1 cellular context compared by ENCODE assay signal in the genomic region with DNA sequence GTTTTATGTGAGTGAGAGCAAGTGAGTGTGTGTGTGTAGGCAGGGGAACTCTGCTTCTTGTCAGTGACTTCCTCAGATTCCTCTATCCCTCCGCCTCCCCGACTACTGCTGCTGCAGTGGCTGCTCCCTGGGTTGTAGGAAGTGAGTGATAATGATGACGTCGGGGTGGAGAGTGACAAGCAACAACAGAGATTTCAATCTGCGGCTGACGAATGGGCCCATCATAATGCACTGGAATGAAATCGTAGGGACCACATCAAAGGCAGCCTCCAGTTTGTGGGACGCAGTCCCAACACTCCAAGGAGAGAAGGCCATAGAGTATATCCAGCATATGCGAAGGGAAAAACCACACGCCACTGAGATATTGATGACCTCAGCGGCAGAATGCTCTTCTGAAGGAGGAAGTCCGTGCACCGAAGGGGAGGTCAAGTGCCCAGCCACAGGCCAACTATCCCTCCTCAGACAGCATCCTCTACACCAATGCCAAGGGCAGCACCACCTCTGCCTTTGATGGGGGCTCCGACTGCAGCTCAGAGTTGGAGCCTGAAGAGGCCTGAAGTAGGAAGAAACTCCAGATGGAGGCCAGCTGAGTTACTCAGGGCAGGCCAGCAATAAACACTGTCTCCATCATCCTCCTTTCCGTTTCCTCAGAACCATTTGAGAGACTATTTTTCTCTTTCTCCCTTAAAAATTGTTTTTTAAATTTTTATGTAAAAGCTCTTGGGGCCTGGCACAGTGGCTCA.
TF ChIP-seq lines count a peak whose summit lies in the region.

No MANE protein-coding gene starts in this region.

TF ChIP-seq in K562, 482 proteins besides CTCF, POLR2A, EP300 and RAD21 (continued from another document and continues in another):
- TF ChIP-seq DPF2 (IDR thresholded peaks at IDR 0.05) (peak; percentile 78), JUND (IDR thresholded peaks at IDR 0.05; ENCODE audit: borderline replicate concordance, low read depth, low read length) (peak; percentile 86), JUND (tag; IDR thresholded peaks at IDR 0.05; ENCODE audit: borderline replicate concordance, low read depth, low read length) (peak; percentile 91), HDAC1 (IDR thresholded peaks at IDR 0.05) (peak in 1 of 2 experiments; percentile 87; a peak in 2 of 4 replicates), SMARCB1 (IDR thresholded peaks at IDR 0.05; ENCODE audit: insufficient read length, low read depth) (no peak), CTBP1 (IDR thresholded peaks at IDR 0.05; ENCODE audit: borderline replicate concordance) (peak; percentile 96; the same call in 1 of the 2 replicates), ILF3 (IDR thresholded peaks at IDR 0.05; ENCODE audit: borderline replicate concordance) (no peak), MTA1 (IDR thresholded peaks at IDR 0.05; ENCODE audit: borderline replicate concordance) (peak; percentile 85; the same call in 1 of the 2 replicates), CCNT2 (IDR thresholded peaks at IDR 0.05; ENCODE audit: borderline replicate concordance, extremely low read depth, insufficient read length, low read depth, low read length) (peak; percentile 35), ZNF408 (CRISPR knock-in tag; IDR thresholded peaks at IDR 0.05; ENCODE audit: low read depth) (no peak), GATAD2A (IDR thresholded peaks at IDR 0.05) (no peak), ZNF445 (CRISPR knock-in tag; IDR thresholded peaks at IDR 0.05; ENCODE audit: low read depth) (no peak), ZKSCAN3 (CRISPR knock-in tag; IDR thresholded peaks at IDR 0.05) (no peak), SMC3 (conservative IDR thresholded peaks at IDR 0.05; ENCODE audit: insufficient read depth, low read depth, low read length) (0 out of 2 replicates have a peak, but pooled peaks have one; percentile 7), SMAD3 (CRISPR knock-in tag; conservative IDR thresholded peaks at IDR 0.05) (peak; percentile 77; the same call in 1 of the 2 replicates), ZBED1 (IDR thresholded peaks at IDR 0.05) (peak; percentile 66; the same call in 1 of the 2 replicates), ARID1B (IDR thresholded peaks at IDR 0.05) (peak; percentile 63), CHD4 (IDR thresholded peaks at IDR 0.05; ENCODE audit: insufficient read depth, insufficient replicate concordance, low read depth, low read length, poor library complexity, severe bottlenecking) (no peak), ZNF239 (CRISPR knock-in tag; IDR thresholded peaks at IDR 0.05) (peak; percentile 54), KHSRP (IDR thresholded peaks at IDR 0.05) (peak; percentile 41; the same call in 1 of the 2 replicates), MEIS2 (IDR thresholded peaks at IDR 0.05; ENCODE audit: partially characterized antibody) (peak; percentile 98), MAZ (CRISPR knock-in tag; conservative IDR thresholded peaks at IDR 0.05 in 1 of 2, IDR thresholded peaks at IDR 0.05 in 1 of 2) (0 out of 4 replicates have a peak, but pooled peaks of 1 of the 2 experiments have one; percentile 51), C11orf30 (IDR thresholded peaks at IDR 0.05; ENCODE audit: low read depth) (peak; percentile 41; the same call in 1 of the 2 replicates), MTA2 (IDR thresholded peaks at IDR 0.05; ENCODE audit: low read depth) (no peak), NCOR1 (IDR thresholded peaks at IDR 0.05) (peak; percentile 14; the same call in 1 of the 2 replicates), E2F3 (CRISPR knock-in tag; IDR thresholded peaks at IDR 0.05) (0 out of 2 replicates have a peak, but pooled peaks have one; percentile 27), POLR2AphosphoS5 (IDR thresholded peaks at IDR 0.05; ENCODE audit: control insufficient read depth, insufficient read depth, low read depth, low read length) (peak; percentile 50; the same call in 1 of the 2 replicates), SNRNP70 (optimal IDR thresholded peaks at IDR 0.05; ENCODE audit: low read depth, low read length) (no peak), NR3C1 (CRISPR knock-in tag; IDR thresholded peaks at IDR 0.05) (no peak), ZFP36 (IDR thresholded peaks at IDR 0.05; ENCODE audit: low read depth, low read length, partially characterized antibody) (peak; percentile 38), ZNF589 (CRISPR knock-in tag; IDR thresholded peaks at IDR 0.05; ENCODE audit: low read depth) (peak; percentile 67), U2AF1 (optimal IDR thresholded peaks at IDR 0.05; ENCODE audit: low read depth, low read length) (no peak), ATF1 (CRISPR knock-in tag; IDR thresholded peaks at IDR 0.05) (no peak), ATF1 (tag; IDR thresholded peaks at IDR 0.05) (peak; percentile 97), TCF7L2 (IDR thresholded peaks at IDR 0.05; ENCODE audit: low read depth, low read length) (peak; percentile 92)
- TF ChIP-seq, protein P1, sequence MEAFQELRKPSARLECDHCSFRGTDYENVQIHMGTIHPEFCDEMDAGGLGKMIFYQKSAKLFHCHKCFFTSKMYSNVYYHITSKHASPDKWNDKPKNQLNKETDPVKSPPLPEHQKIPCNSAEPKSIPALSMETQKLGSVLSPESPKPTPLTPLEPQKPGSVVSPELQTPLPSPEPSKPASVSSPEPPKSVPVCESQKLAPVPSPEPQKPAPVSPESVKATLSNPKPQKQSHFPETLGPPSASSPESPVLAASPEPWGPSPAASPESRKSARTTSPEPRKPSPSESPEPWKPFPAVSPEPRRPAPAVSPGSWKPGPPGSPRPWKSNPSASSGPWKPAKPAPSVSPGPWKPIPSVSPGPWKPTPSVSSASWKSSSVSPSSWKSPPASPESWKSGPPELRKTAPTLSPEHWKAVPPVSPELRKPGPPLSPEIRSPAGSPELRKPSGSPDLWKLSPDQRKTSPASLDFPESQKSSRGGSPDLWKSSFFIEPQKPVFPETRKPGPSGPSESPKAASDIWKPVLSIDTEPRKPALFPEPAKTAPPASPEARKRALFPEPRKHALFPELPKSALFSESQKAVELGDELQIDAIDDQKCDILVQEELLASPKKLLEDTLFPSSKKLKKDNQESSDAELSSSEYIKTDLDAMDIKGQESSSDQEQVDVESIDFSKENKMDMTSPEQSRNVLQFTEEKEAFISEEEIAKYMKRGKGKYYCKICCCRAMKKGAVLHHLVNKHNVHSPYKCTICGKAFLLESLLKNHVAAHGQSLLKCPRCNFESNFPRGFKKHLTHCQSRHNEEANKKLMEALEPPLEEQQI (IDR thresholded peaks at IDR 0.05): no peak
- TF ChIP-seq, protein P2, sequence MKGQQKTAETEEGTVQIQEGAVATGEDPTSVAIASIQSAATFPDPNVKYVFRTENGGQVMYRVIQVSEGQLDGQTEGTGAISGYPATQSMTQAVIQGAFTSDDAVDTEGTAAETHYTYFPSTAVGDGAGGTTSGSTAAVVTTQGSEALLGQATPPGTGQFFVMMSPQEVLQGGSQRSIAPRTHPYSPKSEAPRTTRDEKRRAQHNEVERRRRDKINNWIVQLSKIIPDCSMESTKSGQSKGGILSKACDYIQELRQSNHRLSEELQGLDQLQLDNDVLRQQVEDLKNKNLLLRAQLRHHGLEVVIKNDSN (CRISPR knock-in tag; IDR thresholded peaks at IDR 0.05): peak; percentile 49; the same call in 1 of the 2 replicates
- TF ChIP-seq, protein P3, sequence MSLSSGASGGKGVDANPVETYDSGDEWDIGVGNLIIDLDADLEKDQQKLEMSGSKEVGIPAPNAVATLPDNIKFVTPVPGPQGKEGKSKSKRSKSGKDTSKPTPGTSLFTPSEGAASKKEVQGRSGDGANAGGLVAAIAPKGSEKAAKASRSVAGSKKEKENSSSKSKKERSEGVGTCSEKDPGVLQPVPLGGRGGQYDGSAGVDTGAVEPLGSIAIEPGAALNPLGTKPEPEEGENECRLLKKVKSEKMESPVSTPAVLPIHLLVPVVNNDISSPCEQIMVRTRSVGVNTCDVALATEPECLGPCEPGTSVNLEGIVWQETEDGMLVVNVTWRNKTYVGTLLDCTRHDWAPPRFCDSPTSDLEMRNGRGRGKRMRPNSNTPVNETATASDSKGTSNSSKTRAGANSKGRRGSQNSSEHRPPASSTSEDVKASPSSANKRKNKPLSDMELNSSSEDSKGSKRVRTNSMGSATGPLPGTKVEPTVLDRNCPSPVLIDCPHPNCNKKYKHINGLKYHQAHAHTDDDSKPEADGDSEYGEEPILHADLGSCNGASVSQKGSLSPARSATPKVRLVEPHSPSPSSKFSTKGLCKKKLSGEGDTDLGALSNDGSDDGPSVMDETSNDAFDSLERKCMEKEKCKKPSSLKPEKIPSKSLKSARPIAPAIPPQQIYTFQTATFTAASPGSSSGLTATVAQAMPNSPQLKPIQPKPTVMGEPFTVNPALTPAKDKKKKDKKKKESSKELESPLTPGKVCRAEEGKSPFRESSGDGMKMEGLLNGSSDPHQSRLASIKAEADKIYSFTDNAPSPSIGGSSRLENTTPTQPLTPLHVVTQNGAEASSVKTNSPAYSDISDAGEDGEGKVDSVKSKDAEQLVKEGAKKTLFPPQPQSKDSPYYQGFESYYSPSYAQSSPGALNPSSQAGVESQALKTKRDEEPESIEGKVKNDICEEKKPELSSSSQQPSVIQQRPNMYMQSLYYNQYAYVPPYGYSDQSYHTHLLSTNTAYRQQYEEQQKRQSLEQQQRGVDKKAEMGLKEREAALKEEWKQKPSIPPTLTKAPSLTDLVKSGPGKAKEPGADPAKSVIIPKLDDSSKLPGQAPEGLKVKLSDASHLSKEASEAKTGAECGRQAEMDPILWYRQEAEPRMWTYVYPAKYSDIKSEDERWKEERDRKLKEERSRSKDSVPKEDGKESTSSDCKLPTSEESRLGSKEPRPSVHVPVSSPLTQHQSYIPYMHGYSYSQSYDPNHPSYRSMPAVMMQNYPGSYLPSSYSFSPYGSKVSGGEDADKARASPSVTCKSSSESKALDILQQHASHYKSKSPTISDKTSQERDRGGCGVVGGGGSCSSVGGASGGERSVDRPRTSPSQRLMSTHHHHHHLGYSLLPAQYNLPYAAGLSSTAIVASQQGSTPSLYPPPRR (CRISPR knock-in tag; IDR thresholded peaks at IDR 0.05; ENCODE audit: borderline replicate concordance): peak; percentile 99
- TF ChIP-seq, protein P4, sequence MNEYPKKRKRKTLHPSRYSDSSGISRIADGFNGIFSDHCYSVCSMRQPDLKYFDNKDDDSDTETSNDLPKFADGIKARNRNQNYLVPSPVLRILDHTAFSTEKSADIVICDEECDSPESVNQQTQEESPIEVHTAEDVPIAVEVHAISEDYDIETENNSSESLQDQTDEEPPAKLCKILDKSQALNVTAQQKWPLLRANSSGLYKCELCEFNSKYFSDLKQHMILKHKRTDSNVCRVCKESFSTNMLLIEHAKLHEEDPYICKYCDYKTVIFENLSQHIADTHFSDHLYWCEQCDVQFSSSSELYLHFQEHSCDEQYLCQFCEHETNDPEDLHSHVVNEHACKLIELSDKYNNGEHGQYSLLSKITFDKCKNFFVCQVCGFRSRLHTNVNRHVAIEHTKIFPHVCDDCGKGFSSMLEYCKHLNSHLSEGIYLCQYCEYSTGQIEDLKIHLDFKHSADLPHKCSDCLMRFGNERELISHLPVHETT (CRISPR knock-in tag; conservative IDR thresholded peaks at IDR 0.05 in 1 of 2, IDR thresholded peaks at IDR 0.05 in 1 of 2): peak in 1 of 2 experiments; percentile 50; a peak in 1 of 4 replicates
- TF ChIP-seq, protein P5, sequence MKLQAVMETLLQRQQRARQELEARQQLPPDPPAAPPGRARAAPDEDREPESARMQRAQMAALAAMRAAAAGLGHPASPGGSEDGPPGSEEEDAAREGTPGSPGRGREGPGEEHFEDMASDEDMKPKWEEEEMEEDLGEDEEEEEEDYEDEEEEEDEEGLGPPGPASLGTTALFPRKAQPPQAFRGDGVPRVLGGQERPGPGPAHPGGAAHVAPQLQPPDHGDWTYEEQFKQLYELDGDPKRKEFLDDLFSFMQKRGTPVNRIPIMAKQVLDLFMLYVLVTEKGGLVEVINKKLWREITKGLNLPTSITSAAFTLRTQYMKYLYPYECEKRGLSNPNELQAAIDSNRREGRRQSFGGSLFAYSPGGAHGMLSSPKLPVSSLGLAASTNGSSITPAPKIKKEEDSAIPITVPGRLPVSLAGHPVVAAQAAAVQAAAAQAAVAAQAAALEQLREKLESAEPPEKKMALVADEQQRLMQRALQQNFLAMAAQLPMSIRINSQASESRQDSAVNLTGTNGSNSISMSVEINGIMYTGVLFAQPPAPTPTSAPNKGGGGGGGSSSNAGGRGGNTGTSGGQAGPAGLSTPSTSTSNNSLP (IDR thresholded peaks at IDR 0.05; ENCODE audit: borderline replicate concordance, low read depth, low read length): 0 out of 2 replicates have a peak, but pooled peaks have one; percentile 25
- TF ChIP-seq, protein P6, sequence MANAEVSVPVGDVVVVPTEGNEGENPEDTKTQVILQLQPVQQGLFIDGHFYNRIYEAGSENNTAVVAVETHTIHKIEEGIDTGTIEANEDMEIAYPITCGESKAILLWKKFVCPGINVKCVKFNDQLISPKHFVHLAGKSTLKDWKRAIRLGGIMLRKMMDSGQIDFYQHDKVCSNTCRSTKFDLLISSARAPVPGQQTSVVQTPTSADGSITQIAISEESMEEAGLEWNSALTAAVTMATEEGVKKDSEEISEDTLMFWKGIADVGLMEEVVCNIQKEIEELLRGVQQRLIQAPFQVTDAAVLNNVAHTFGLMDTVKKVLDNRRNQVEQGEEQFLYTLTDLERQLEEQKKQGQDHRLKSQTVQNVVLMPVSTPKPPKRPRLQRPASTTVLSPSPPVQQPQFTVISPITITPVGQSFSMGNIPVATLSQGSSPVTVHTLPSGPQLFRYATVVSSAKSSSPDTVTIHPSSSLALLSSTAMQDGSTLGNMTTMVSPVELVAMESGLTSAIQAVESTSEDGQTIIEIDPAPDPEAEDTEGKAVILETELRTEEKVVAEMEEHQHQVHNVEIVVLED (CRISPR knock-in tag; IDR thresholded peaks at IDR 0.05): 0 out of 2 replicates have a peak, but pooled peaks have one; percentile 4
- TF ChIP-seq, protein P7, sequence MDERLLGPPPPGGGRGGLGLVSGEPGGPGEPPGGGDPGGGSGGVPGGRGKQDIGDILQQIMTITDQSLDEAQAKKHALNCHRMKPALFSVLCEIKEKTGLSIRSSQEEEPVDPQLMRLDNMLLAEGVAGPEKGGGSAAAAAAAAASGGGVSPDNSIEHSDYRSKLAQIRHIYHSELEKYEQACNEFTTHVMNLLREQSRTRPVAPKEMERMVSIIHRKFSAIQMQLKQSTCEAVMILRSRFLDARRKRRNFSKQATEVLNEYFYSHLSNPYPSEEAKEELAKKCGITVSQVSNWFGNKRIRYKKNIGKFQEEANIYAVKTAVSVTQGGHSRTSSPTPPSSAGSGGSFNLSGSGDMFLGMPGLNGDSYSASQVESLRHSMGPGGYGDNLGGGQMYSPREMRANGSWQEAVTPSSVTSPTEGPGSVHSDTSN (CRISPR knock-in tag; IDR thresholded peaks at IDR 0.05; ENCODE audit: low read depth): peak; percentile 55
- TF ChIP-seq, protein P7 (tag; conservative IDR thresholded peaks at IDR 0.05; ENCODE audit: low read depth): peak; percentile 91
